In genomic region chr22:21048448-21048847, GRCh38 we compare ENCODE assay signal across 15 cellular contexts. TPM values are rescaled to one million over a fixed set of nuclear protein-coding genes. Genes with fewer than 3 reads are reported as not detected.
"Had no signal": no experiment of that assay in that cellular context is flagged by ENCODE, and none has a peak within 500 bp of the region (broad histone marks: within the 10 kb centered on the region; RNA-seq: fewer than 3 reads in every experiment).

No MANE protein-coding gene starts in this region.

RNA-seq across cellular contexts. Expression of gene LRRC74B, which starts 2.7 kb away (rescaled TPM):
- total RNA-seq: chondrocyte, colonic mucosa, dermis microvascular lymphatic vessel endothelial cell, endodermal cell, gastrocnemius medialis, glomerular endothelial cell, heart left ventricle, kidney, left lobe of liver, left ventricle myocardium inferior, liver, lung microvascular endothelial cell, mesenteric fat pad, mesothelial cell of epicardium had no signal
- polyA plus RNA-seq: heart left ventricle, immature natural killer cell, liver had no signal

RNA-seq across cellular contexts. Expression of gene SLC7A4, which starts 16.1 kb away (rescaled TPM):
- total RNA-seq: dermis microvascular lymphatic vessel endothelial cell, gastrocnemius medialis, glomerular endothelial cell, lung microvascular endothelial cell had no signal
- polyA plus RNA-seq: heart left ventricle, immature natural killer cell had no signal

RNA-seq across cellular contexts. Expression of gene P2RX6, which starts 33.5 kb away (rescaled TPM):
- total RNA-seq: dermis microvascular lymphatic vessel endothelial cell, lung microvascular endothelial cell had no signal
- polyA plus RNA-seq: immature natural killer cell had no signal
